In genomic region chr13:79398915-79399314, GRCh38 we compare ENCODE assay signal across 15 cellular contexts. TPM values are rescaled to one million over a fixed set of nuclear protein-coding genes. Genes with fewer than 3 reads are reported as not detected.
A peak's percentile ranks its signal among the peaks of the same experiment; 100 is the strongest.
DNase-seq lines count a peak whose midpoint lies in the region; ATAC-seq lines count a peak whose summit lies in the region.
"Had no signal": no experiment of that assay in that cellular context is flagged by ENCODE, and none has a peak within 500 bp of the region (broad histone marks: within the 10 kb centered on the region; RNA-seq: fewer than 3 reads in every experiment).

No MANE protein-coding gene starts in this region.

- H3K9me3 ChIP-seq in T-helper 17 cell (ENCODE audit: control insufficient read depth, low read length, poor library complexity, severe bottlenecking), result no peaks in the 10 kb centered on the region

- H3K4me1 Mint-ChIP-seq in T-helper 17 cell (peaks cover 54% of the 10 kb centered on the region), immature natural killer cell (peaks cover 27 to 43% of the 10 kb centered on the region in 2 donors)

- H3K4me3 Mint-ChIP-seq in T-helper 17 cell, result no peak overlapping the region
- H3K4me3 Mint-ChIP-seq in immature natural killer cell, result no peak overlapping the region
- H3K4me3 Mint-ChIP-seq: activated T-helper 1 cell treated with anti-CD3 and anti-CD28 coated beads, Interleukin-12 subunit alpha, Interleukin-12 subunit beta, Interleukin-2, Interleukin-4 antibody, amounts not matched to agents 30 ng/mL and 10 ng/mL and 1 ng/mL, durations not matched to agents 14 hours and 24 hours and 36 hours had no signal

- peaks cover 0 to 4% (median 0%) of the 10 kb centered on the region in 6 donors for H3K9me3 Mint-ChIP-seq in immature natural killer cell

- H3K27ac Mint-ChIP-seq in T-helper 17 cell (peak overlapping the region; percentile 78), immature natural killer cell (peak overlapping the region in 5 of 6 donors; percentile 5 to 66 (median 47))
- H3K27ac Mint-ChIP-seq: activated T-helper 1 cell treated with anti-CD3 and anti-CD28 coated beads, Interleukin-12 subunit alpha, Interleukin-12 subunit beta, Interleukin-2, Interleukin-4 antibody, amounts not matched to agents 30 ng/mL and 10 ng/mL and 1 ng/mL, durations not matched to agents 14 hours and 24 hours and 36 hours had no signal

- peak; percentile 16 for DNase-seq in stimulated activated CD4-positive, alpha-beta T cell treated with anti-CD3 and anti-CD28 coated beads, Interleukin-4, amount 100 ng/mL, for 24 hours
- no peak for DNase-seq in stimulated activated CD4-positive, alpha-beta T cell treated with anti-CD3 and anti-CD28 coated beads, Interleukin-2, amount 100 ng/mL, for 24 hours
- no peak for DNase-seq in T-helper 17 cell
- DNase-seq in immature natural killer cell, result no peak
- no peak for DNase-seq in GOT3 (lab: John Stamatoyannopoulos, UW)
- no peak for DNase-seq in activated CD8-positive, alpha-beta memory T cell treated with anti-CD3 and anti-CD28 coated beads, Interleukin-2, amount 50 U/mL, for 4 hours
- DNase-seq: C1 segment of cervical spinal cord; midbrain; NCI-H446; Peyer's patch; stimulated activated CD4-positive, alpha-beta T cell treated with anti-CD3 and anti-CD28 coated beads, Interleukin-4, amount 100 ng/mL, for 4 hours had no signal

- H3K27me3 Mint-ChIP-seq in T-helper 17 cell (no peaks in the 10 kb centered on the region), immature natural killer cell (ENCODE audit: low read depth in 3 of 3) (peaks cover 0 to 2% (median 0%) of the 10 kb centered on the region in 3 donors)
- H3K27me3 Mint-ChIP-seq: stimulated activated naive CD8-positive, alpha-beta T cell treated with anti-CD3 and anti-CD28 coated beads, Interleukin-15, Interleukin-2, amounts not matched to agents 100 ng/mL and 50 ng/mL, for 24 hours had no signal

- H3K36me3 Mint-ChIP-seq in T-helper 17 cell (ENCODE audit: low read depth) (peaks cover 9% of the 10 kb centered on the region), immature natural killer cell (peaks cover 10 to 16% (median 16%) of the 10 kb centered on the region in 3 donors)

- ATAC-seq in T-helper 17 cell (no peak), HG03135 (IDR thresholded peaks at IDR 0.05; ENCODE audit: unreplicated experiment) (no peak), HG03175 (IDR thresholded peaks at IDR 0.05; ENCODE audit: unreplicated experiment) (no peak)

RNA-seq across cellular contexts. Expression of gene RBM26, which starts 7.1 kb away (rescaled TPM):
- 10 to 100 TPM; 61.8 to 64.6 TPM for total RNA-seq in T-helper 17 cell
- polyA plus RNA-seq in immature natural killer cell, result 10 to 100 TPM in 1 of 3 donors, 1 to 10 TPM in 2; 5.4 to 11.9 (median 6.2) TPM
